In genomic region chr10:987906-988666, GRCh38 we compare ENCODE assay signal across 8 cellular contexts. TPM values are rescaled to one million over a fixed set of nuclear protein-coding genes. Genes with fewer than 3 reads are reported as not detected.
DNase-seq lines count a peak whose midpoint lies in the region; ATAC-seq and TF ChIP-seq lines count a peak whose summit lies in the region.

Gene GTPBP4 (plus strand): TSS chr10:988434. CDS start chr10:988480, 46 bp downstream.

- H3K4me1 ChIP-seq in ES-I3 (ENCODE audit: insufficient read depth, low read length) = peaks cover 3% of the 10 kb centered on the region; the same call in 1 of the 2 replicates

- TF ChIP-seq CTCF in LNCaP clone FGC (IDR thresholded peaks at IDR 0.05; ENCODE audit: control insufficient read depth, extremely low read depth, insufficient read depth) (peak; percentile 56), nephron progenitor cell (IDR thresholded peaks at IDR 0.05) (no peak)

- H3K27me3 Mint-ChIP-seq in nephron progenitor cell (ENCODE audit: low read depth, poor library complexity) = peaks cover 3% of the 10 kb centered on the region
- H3K27me3 Mint-ChIP-seq in stimulated activated naive CD8-positive, alpha-beta T cell treated with anti-CD3 and anti-CD28 coated beads, Interleukin-15, amount 100 ng/mL, for 72 hours = no peaks in the 10 kb centered on the region

- H3K4me3 Mint-ChIP-seq in nephron progenitor cell = peak within 1 kb of the TSS; percentile 93
- peak within 1 kb of the TSS; percentile 93 to 97 for H3K4me3 Mint-ChIP-seq in stimulated activated naive CD8-positive, alpha-beta T cell treated with anti-CD3 and anti-CD28 coated beads, Interleukin-15, amount 100 ng/mL, for 72 hours

- peaks cover 5% of the 10 kb centered on the region for H3K36me3 ChIP-seq in ES-I3 (ENCODE audit: insufficient read depth, low read length)

- peaks cover 27% of the 10 kb centered on the region for H3K36me3 Mint-ChIP-seq in nephron progenitor cell (ENCODE audit: low read depth)

- H3K27ac Mint-ChIP-seq in nephron progenitor cell = peak within 1 kb of the TSS; percentile 64
- H3K27ac Mint-ChIP-seq in stimulated activated naive CD8-positive, alpha-beta T cell treated with anti-CD3 and anti-CD28 coated beads, Interleukin-15, amount 100 ng/mL, for 72 hours = peak within 1 kb of the TSS; percentile 98 to 99

- H3K4me3 ChIP-seq in LNCaP clone FGC (ENCODE audit: low read depth, low read length) = peak within 1 kb of the TSS; percentile 92

- peaks cover 25% of the 10 kb centered on the region for H3K4me1 Mint-ChIP-seq in nephron progenitor cell
- peaks cover 36% of the 10 kb centered on the region for H3K4me1 Mint-ChIP-seq in stimulated activated naive CD8-positive, alpha-beta T cell treated with anti-CD3 and anti-CD28 coated beads, Interleukin-15, amount 100 ng/mL, for 72 hours

- H3K9me3 ChIP-seq in ES-I3 (ENCODE audit: control insufficient read depth, insufficient read depth, low read length) = no peaks in the 10 kb centered on the region

- DNase-seq in H4 (ENCODE audit: low spot score) = peak; percentile 94
- peak; percentile 94 for DNase-seq in LNCaP clone FGC (ENCODE audit: low read depth)
- DNase-seq in SHP77 (lab: John Stamatoyannopoulos, UW) = peak; percentile 92 to 98
- DNase-seq in activated effector memory CD4-positive, alpha-beta T cell treated with anti-CD3 and anti-CD28 coated beads, Interleukin-2, amount 50 U/mL, for 16 hours = peak; percentile 99
- DNase-seq in fibroblast of the conjunctiva (ENCODE audit: low read depth) = peak; percentile 93
- DNase-seq in nephron progenitor cell = peak; percentile 93
- DNase-seq in stimulated activated naive CD8-positive, alpha-beta T cell treated with anti-CD3 and anti-CD28 coated beads, Interleukin-15, amount 100 ng/mL, for 72 hours = peak; percentile 92 to 97

- peak; percentile 100 for ATAC-seq in stimulated activated naive CD8-positive, alpha-beta T cell treated with anti-CD3 and anti-CD28 coated beads, Interleukin-15, amount 100 ng/mL, for 72 hours

- H3K9ac ChIP-seq in ES-I3 (ENCODE audit: low read depth, low read length) = peak within 1 kb of the TSS; percentile 95

- no peaks in the 10 kb centered on the region for H3K9me3 Mint-ChIP-seq in nephron progenitor cell
- no peaks in the 10 kb centered on the region for H3K9me3 Mint-ChIP-seq in stimulated activated naive CD8-positive, alpha-beta T cell treated with anti-CD3 and anti-CD28 coated beads, Interleukin-15, amount 100 ng/mL, for 72 hours

RNA-seq across cellular contexts. Expression of gene GTPBP4, which starts in this region (rescaled TPM):
- 28.8 and 29.1 TPM in 2 replicates for total RNA-seq in H4 (2014; rRNA removed; shearing (Covaris generic))

Comparison
In these comparisons a context has a peak if more than half of its experiments do, and no peak if none do; other contexts are left out.
1. Peak in every context shown above with its lines: DNase-seq, ATAC-seq and H3K4me3 ChIP-seq.